Comparison of ENCODE assay signal across 9 cellular contexts in the genomic region with DNA sequence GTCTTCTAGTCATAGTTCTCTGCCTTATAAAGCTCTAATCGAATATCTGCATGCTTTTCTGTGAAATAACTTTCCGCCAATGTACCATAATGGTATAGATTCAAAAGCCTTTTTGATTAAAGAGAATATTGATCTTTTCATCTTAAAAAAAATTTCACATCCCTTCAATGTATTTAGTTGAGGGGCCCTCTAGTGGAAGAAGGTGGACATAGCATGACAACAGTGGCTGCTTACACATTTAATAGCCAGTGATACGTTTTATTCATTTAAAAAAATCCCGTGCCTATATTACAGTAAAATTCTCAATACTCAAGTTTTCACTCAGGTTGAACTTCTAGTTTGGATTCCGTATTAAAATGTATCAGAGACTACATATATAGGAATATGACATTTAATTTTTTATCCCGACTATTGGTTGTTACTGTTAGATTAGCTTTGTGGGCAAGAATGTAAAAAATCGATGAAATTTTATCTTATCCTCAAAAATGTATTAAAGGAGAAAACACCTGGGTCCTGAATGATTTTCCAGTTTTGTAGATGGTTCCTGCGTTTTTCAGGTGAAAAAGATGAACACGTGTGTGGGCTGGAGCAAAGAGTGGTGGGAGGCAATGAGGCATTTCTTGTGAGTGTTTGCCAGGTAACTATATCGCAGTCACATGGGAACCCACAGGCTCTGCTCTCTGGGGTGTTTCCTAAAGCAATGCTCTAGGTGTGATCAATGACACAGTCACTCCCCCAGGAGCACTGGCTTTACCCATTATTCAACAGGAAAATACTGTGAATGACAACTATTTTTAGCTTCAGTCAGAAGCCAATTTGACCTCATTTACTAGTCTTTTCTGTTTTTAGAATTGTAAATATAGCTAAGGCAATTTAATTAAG. TPM values are rescaled to one million over a fixed set of nuclear protein-coding genes. Genes with fewer than 3 reads are reported as not detected.
DNase-seq lines count a peak whose midpoint lies in the region; ATAC-seq, FAIRE-seq and TF ChIP-seq lines count a peak whose summit lies in the region.
"Had no signal": no experiment of that assay in that cellular context is flagged by ENCODE, and none has a peak within 500 bp of the region (broad histone marks: within the 10 kb centered on the region; RNA-seq: fewer than 3 reads in every experiment).

No MANE protein-coding gene starts in this region.

- peak; percentile 28 for DNase-seq in DMS53 treated with DMSO at 0.1 percent for 48 hours (lab: John Stamatoyannopoulos, UW; ENCODE audit: unreplicated experiment)
- peak; percentile 7 for DNase-seq in HTR-8/SVneo (ENCODE audit: insufficient read length, low spot score)
- DNase-seq in WTC11 (ENCODE audit: low spot score): peak; percentile 30
- peak; percentile 39 for DNase-seq in glutamatergic neuron
- DNase-seq in stimulated activated CD4-positive, alpha-beta T cell treated with anti-CD3 and anti-CD28 coated beads, Interleukin-4, amount 100 ng/mL, for 48 hours (ENCODE audit: low read depth in 2 of 2): peak; percentile 3 to 12
- no peak for DNase-seq in suprapubic skin (ENCODE audit: low spot score in 2 of 2)
- no peak for DNase-seq in C1 segment of cervical spinal cord (lab: John Stamatoyannopoulos, UW)

- no peak overlapping the region for H3K27ac ChIP-seq in suprapubic skin

- no peak for FAIRE-seq in HTR-8/SVneo (lab: Jason Lieb, UNC)

- TF ChIP-seq CTCF in WTC11 (IDR thresholded peaks at IDR 0.05) (peak; percentile 82), glutamatergic neuron (IDR thresholded peaks at IDR 0.05; ENCODE audit: partially characterized antibody, unreplicated experiment) (peak; percentile 95), suprapubic skin (IDR thresholded peaks at IDR 0.05) (peak in 1 of 2 donors; percentile 73)

- POLR2A ChIA-PET in WTC11 (lab: Charles Lee): no interaction called here

- peaks cover 11% of the 10 kb centered on the region for H3K27me3 ChIP-seq in suprapubic skin

- H3K36me3 Mint-ChIP-seq in WTC11: no peaks in the 10 kb centered on the region
- no peaks in the 10 kb centered on the region for H3K36me3 Mint-ChIP-seq in glutamatergic neuron (ENCODE audit: unreplicated experiment)

- H3K9me3 ChIP-seq in suprapubic skin: no peaks in the 10 kb centered on the region

- no peak for TF ChIP-seq POLR2A in suprapubic skin (IDR thresholded peaks at IDR 0.05)

- H3K4me1 ChIP-seq in suprapubic skin: no peaks in the 10 kb centered on the region

- WGBS in suprapubic skin: 35% methylated on average over 10 of the region's 10 CpGs

- H3K27me3 Mint-ChIP-seq in WTC11 (ENCODE audit: low read depth) (no peaks in the 10 kb centered on the region; the same call in 1 of the 2 replicates), glutamatergic neuron (ENCODE audit: unreplicated experiment) (no peaks in the 10 kb centered on the region)

- no peaks in the 10 kb centered on the region for H3K9me3 Mint-ChIP-seq in WTC11
- H3K9me3 Mint-ChIP-seq in glutamatergic neuron (ENCODE audit: unreplicated experiment): no peaks in the 10 kb centered on the region

- H3K4me3 ChIP-seq in suprapubic skin: no peak overlapping the region

- no peaks in the 10 kb centered on the region for H3K36me3 ChIP-seq in suprapubic skin

- H3K4me3 Mint-ChIP-seq in WTC11 (no peak overlapping the region), glutamatergic neuron (ENCODE audit: unreplicated experiment) (no peak overlapping the region)

- peak; percentile 81 for ATAC-seq in GM19395 (IDR thresholded peaks at IDR 0.05; ENCODE audit: unreplicated experiment)
- ATAC-seq in WTC11: no peak; the same call in 1 of the 2 replicates

- no peak overlapping the region for H3K27ac Mint-ChIP-seq in WTC11
- H3K27ac Mint-ChIP-seq in glutamatergic neuron (ENCODE audit: unreplicated experiment): no peak overlapping the region

- no peak for TF ChIP-seq EP300 in suprapubic skin (IDR thresholded peaks at IDR 0.05)

- H3K4me1 Mint-ChIP-seq in WTC11: peaks cover 5% of the 10 kb centered on the region
- H3K4me1 Mint-ChIP-seq in glutamatergic neuron (ENCODE audit: low read depth, unreplicated experiment): no peaks in the 10 kb centered on the region

- CTCF ChIA-PET in WTC11 (lab: Charles Lee): interaction anchor here (0.6 to 1.4 kb wide), 5 partner anchors 24 to 653 kb away, joined by 3 to 6 read pairs (median 3); partner anchors contain the start of gene PNLIP

TF ChIP-seq in WTC11, 78 proteins besides CTCF, POLR2A, EP300 and RAD21:
- no peak for TF ChIP-seq FOXK1 (CRISPR knock-in tag; IDR thresholded peaks at IDR 0.05)
- TF ChIP-seq, protein P1, sequence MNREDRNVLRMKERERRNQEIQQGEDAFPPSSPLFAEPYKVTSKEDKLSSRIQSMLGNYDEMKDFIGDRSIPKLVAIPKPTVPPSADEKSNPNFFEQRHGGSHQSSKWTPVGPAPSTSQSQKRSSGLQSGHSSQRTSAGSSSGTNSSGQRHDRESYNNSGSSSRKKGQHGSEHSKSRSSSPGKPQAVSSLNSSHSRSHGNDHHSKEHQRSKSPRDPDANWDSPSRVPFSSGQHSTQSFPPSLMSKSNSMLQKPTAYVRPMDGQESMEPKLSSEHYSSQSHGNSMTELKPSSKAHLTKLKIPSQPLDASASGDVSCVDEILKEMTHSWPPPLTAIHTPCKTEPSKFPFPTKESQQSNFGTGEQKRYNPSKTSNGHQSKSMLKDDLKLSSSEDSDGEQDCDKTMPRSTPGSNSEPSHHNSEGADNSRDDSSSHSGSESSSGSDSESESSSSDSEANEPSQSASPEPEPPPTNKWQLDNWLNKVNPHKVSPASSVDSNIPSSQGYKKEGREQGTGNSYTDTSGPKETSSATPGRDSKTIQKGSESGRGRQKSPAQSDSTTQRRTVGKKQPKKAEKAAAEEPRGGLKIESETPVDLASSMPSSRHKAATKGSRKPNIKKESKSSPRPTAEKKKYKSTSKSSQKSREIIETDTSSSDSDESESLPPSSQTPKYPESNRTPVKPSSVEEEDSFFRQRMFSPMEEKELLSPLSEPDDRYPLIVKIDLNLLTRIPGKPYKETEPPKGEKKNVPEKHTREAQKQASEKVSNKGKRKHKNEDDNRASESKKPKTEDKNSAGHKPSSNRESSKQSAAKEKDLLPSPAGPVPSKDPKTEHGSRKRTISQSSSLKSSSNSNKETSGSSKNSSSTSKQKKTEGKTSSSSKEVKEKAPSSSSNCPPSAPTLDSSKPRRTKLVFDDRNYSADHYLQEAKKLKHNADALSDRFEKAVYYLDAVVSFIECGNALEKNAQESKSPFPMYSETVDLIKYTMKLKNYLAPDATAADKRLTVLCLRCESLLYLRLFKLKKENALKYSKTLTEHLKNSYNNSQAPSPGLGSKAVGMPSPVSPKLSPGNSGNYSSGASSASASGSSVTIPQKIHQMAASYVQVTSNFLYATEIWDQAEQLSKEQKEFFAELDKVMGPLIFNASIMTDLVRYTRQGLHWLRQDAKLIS (CRISPR knock-in tag; IDR thresholded peaks at IDR 0.05; ENCODE audit: borderline replicate concordance): no peak
- TF ChIP-seq ZNF121 (CRISPR knock-in tag; IDR thresholded peaks at IDR 0.05): no peak
- TF ChIP-seq, protein P2, sequence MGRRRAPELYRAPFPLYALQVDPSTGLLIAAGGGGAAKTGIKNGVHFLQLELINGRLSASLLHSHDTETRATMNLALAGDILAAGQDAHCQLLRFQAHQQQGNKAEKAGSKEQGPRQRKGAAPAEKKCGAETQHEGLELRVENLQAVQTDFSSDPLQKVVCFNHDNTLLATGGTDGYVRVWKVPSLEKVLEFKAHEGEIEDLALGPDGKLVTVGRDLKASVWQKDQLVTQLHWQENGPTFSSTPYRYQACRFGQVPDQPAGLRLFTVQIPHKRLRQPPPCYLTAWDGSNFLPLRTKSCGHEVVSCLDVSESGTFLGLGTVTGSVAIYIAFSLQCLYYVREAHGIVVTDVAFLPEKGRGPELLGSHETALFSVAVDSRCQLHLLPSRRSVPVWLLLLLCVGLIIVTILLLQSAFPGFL (CRISPR knock-in tag; IDR thresholded peaks at IDR 0.05; ENCODE audit: borderline replicate concordance): no peak
- no peak for TF ChIP-seq ZNF232 (CRISPR knock-in tag; IDR thresholded peaks at IDR 0.05)
- TF ChIP-seq MAX (CRISPR knock-in tag; IDR thresholded peaks at IDR 0.05): no peak
- no peak for TF ChIP-seq ZNF219 (CRISPR knock-in tag; IDR thresholded peaks at IDR 0.05; ENCODE audit: borderline replicate concordance)
- TF ChIP-seq NR1H2 (CRISPR knock-in tag; IDR thresholded peaks at IDR 0.05): no peak

RNA-seq across cellular contexts. Expression of gene PNLIP, which starts 24.1 kb away (rescaled TPM):
- total RNA-seq in WTC11 (2021): 1.4 to 1.9 TPM (median 1.6 TPM) in 3 replicates
- not detected for total RNA-seq in glutamatergic neuron (ENCODE audit: unreplicated experiment)
- total RNA-seq in suprapubic skin: not detected
- total RNA-seq: activated CD8-positive, alpha-beta memory T cell treated with anti-CD3 and anti-CD28 coated beads for 36 hours had no signal

Comparison
In these comparisons a context has a peak if more than half of its experiments do, and no peak if none do; other contexts are left out.
1. DNase-seq: peak in DMS53 treated with DMSO at 0.1 percent for 48 hours (single experiment), HTR-8/SVneo (single experiment), WTC11 (single experiment), glutamatergic neuron (single experiment) and stimulated activated CD4-positive, alpha-beta T cell treated with anti-CD3 and anti-CD28 coated beads, Interleukin-4, amount 100 ng/mL, for 48 hours (2 of 2); none in suprapubic skin (0 of 2) and C1 segment of cervical spinal cord (0 of 14).